ENCODE assay signal across 8 cellular contexts in the genomic region with DNA sequence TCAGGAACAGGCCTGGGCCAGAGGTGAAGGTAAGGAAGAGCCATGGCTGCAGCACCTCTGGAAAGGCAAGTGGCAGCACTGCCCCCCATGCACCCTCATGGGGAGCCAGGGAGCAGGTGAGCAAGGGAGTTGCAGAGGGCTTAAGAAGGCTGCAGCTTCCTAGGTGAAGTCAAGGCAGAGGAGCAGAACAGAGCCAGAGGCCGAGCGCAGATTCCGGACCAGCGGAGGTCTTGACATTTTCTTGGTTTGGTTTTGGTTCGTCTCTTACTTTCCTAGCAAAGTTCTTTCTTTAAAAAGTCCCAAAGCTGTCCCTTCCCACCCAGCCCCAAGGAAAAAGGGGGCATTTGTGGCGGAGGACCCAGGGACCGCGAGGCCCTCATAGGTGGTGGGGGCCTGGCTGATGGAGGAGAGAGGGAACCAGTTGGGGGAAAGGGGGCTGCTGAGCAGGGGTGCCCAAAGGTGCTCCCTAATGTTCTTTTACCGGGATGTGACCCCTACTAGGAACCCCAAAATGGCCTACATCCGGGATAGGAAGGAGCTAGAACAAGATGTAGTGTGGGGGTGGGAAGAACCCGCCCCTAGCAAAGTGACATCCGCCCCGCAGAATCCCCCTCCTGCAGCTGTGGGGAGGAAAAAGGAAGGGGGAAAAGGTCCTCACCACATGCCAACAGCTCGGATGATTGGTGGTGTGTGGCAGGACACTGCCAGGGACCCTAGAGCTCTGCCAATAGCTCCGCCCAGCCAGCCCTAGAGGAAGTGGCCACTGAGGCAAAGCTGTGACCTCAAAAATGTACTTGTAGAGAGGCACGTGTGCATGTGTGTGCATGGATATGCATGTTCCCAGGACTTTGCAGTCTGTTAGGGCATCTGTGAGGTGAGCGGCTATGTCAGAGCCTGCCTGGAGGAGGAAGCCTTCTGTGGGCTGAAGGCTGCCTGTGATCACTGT.
A peak's percentile ranks its signal among the peaks of the same experiment; 100 is the strongest.
DNase-seq lines count a peak whose midpoint lies in the region; ATAC-seq and TF ChIP-seq lines count a peak whose summit lies in the region.

No MANE protein-coding gene starts in this region.

- H4K20me1 ChIP-seq in MM.1S (ENCODE audit: insufficient read depth, low read length) = no peaks in the 10 kb centered on the region

- no peak overlapping the region for H2AFZ ChIP-seq in MM.1S (ENCODE audit: low read length)

- DNase-seq in CD1c-positive myeloid dendritic cell (ENCODE audit: extremely low spot score) = peak; percentile 66
- peak; percentile 61 for DNase-seq in activated naive CD4-positive, alpha-beta T cell treated with anti-CD3 and anti-CD28 coated beads, Interleukin-2, amount 10 ng/mL, durations not matched to agents 7 days and 5 days
- no peak for DNase-seq in hippocampal formation (lab: John Stamatoyannopoulos, UW)
- no peak for DNase-seq in MM.1S
- DNase-seq in NCI-H526 (lab: John Stamatoyannopoulos, UW) = no peak

- H3K9me3 Mint-ChIP-seq in activated naive CD4-positive, alpha-beta T cell treated with anti-CD3 and anti-CD28 coated beads, Interleukin-2, amount 10 ng/mL, durations not matched to agents 7 days and 5 days = no peaks in the 10 kb centered on the region
- H3K9me3 Mint-ChIP-seq in stimulated activated memory B cell treated with anti-CD40 and anti-IgM and Interleukin-4, amounts not matched to agents 10 μg/mL and 1 μg/mL and 100 μg/mL, for 72 hours = no peaks in the 10 kb centered on the region

- 0 out of 2 replicates have a peak, but pooled peaks cover 7% of the 10 kb centered on the region for H3K27me3 ChIP-seq in MM.1S (replicated peaks; ENCODE audit: insufficient read depth, low read length)

- no peaks in the 10 kb centered on the region for H3K4me1 ChIP-seq in MM.1S (ENCODE audit: low read length)

- no peaks in the 10 kb centered on the region for H3F3A ChIP-seq in MM.1S (ENCODE audit: insufficient read depth, low read length)

- no peak overlapping the region for H3K4me2 ChIP-seq in MM.1S (ENCODE audit: low read depth, low read length)

- H3K27me3 Mint-ChIP-seq in activated naive CD4-positive, alpha-beta T cell treated with anti-CD3 and anti-CD28 coated beads, Interleukin-2, amount 10 ng/mL, durations not matched to agents 7 days and 5 days = peaks cover 17% of the 10 kb centered on the region
- H3K27me3 Mint-ChIP-seq in stimulated activated memory B cell treated with anti-CD40 and anti-IgM and Interleukin-4, amounts not matched to agents 10 μg/mL and 1 μg/mL and 100 μg/mL, for 72 hours = no peaks in the 10 kb centered on the region

- H3K36me3 ChIP-seq in MM.1S (replicated peaks; ENCODE audit: insufficient read depth, low read length) = no peaks in the 10 kb centered on the region

- H3K79me2 ChIP-seq in MM.1S (ENCODE audit: low read length) = no peaks in the 10 kb centered on the region

- CTCF ChIA-PET in activated naive CD4-positive, alpha-beta T cell treated with anti-CD3 and anti-CD28 coated beads, Interleukin-2, amount 10 ng/mL, durations not matched to agents 7 days and 5 days (lab: Charles Lee) = interaction anchor here (0.6 to 7.0 kb wide), 9 partner anchors 8 to 135 kb away, joined by 3 to 81 read pairs (median 4); a partner anchor contains a TSS

- H3K4me1 Mint-ChIP-seq in activated naive CD4-positive, alpha-beta T cell treated with anti-CD3 and anti-CD28 coated beads, Interleukin-2, amount 10 ng/mL, durations not matched to agents 7 days and 5 days = peaks cover 49% of the 10 kb centered on the region
- peaks cover 82% of the 10 kb centered on the region for H3K4me1 Mint-ChIP-seq in stimulated activated memory B cell treated with anti-CD40 and anti-IgM and Interleukin-4, amounts not matched to agents 10 μg/mL and 1 μg/mL and 100 μg/mL, for 72 hours

- no peak overlapping the region for H3K4me3 ChIP-seq in MM.1S (ENCODE audit: low read length)

- H3K9me3 ChIP-seq in MM.1S (replicated peaks; ENCODE audit: insufficient read depth, low read length) = no peaks in the 10 kb centered on the region

- H3K36me3 Mint-ChIP-seq in activated naive CD4-positive, alpha-beta T cell treated with anti-CD3 and anti-CD28 coated beads, Interleukin-2, amount 10 ng/mL, durations not matched to agents 7 days and 5 days = no peaks in the 10 kb centered on the region
- H3K36me3 Mint-ChIP-seq in stimulated activated memory B cell treated with anti-CD40 and anti-IgM and Interleukin-4, amounts not matched to agents 10 μg/mL and 1 μg/mL and 100 μg/mL, for 72 hours = peaks cover 19% of the 10 kb centered on the region

- TF ChIP-seq CTCF in MM.1S (IDR thresholded peaks at IDR 0.05; ENCODE audit: low read length) = no peak

- ATAC-seq in GM19372 (IDR thresholded peaks at IDR 0.05; ENCODE audit: low read depth, unreplicated experiment) = peak; percentile 42
- ATAC-seq in HG03521 (IDR thresholded peaks at IDR 0.05; ENCODE audit: unreplicated experiment) = peak; percentile 32
- ATAC-seq in stimulated activated memory B cell treated with anti-CD40 and anti-IgM and Interleukin-4, amounts not matched to agents 10 μg/mL and 1 μg/mL and 100 μg/mL, for 72 hours = peak; percentile 82

- peak overlapping the region; percentile 33 for H3K4me3 Mint-ChIP-seq in activated naive CD4-positive, alpha-beta T cell treated with anti-CD3 and anti-CD28 coated beads, Interleukin-2, amount 10 ng/mL, durations not matched to agents 7 days and 5 days
- H3K4me3 Mint-ChIP-seq in stimulated activated memory B cell treated with anti-CD40 and anti-IgM and Interleukin-4, amounts not matched to agents 10 μg/mL and 1 μg/mL and 100 μg/mL, for 72 hours = peak overlapping the region; percentile 80

- no peak overlapping the region for H3K27ac ChIP-seq in MM.1S (ENCODE audit: low read length)

- peak overlapping the region; percentile 77 for H3K27ac Mint-ChIP-seq in activated naive CD4-positive, alpha-beta T cell treated with anti-CD3 and anti-CD28 coated beads, Interleukin-2, amount 10 ng/mL, durations not matched to agents 7 days and 5 days
- peak overlapping the region; percentile 95 for H3K27ac Mint-ChIP-seq in stimulated activated memory B cell treated with anti-CD40 and anti-IgM and Interleukin-4, amounts not matched to agents 10 μg/mL and 1 μg/mL and 100 μg/mL, for 72 hours

- no peaks in the 10 kb centered on the region for H3K9me2 ChIP-seq in MM.1S (replicated peaks; ENCODE audit: insufficient read depth, low read length)

- H3K9ac ChIP-seq in MM.1S (ENCODE audit: low read length) = no peak overlapping the region

Comparison
In these comparisons a context has a peak if more than half of its experiments do, and no peak if none do; other contexts are left out.
1. DNase-seq: peak in CD1c-positive myeloid dendritic cell (single experiment) and activated naive CD4-positive, alpha-beta T cell treated with anti-CD3 and anti-CD28 coated beads, Interleukin-2, amount 10 ng/mL, durations not matched to agents 7 days and 5 days (single experiment); none in hippocampal formation (0 of 2), MM.1S (single experiment) and NCI-H526 (0 of 2).
2. ATAC-seq: peak in every context shown above with its lines; median percentile 82 in stimulated activated memory B cell treated with anti-CD40 and anti-IgM and Interleukin-4, amounts not matched to agents 10 μg/mL and 1 μg/mL and 100 μg/mL, for 72 hours; 42 in GM19372; 32 in HG03521.